ENCODE assay signal across 13 cellular contexts in genomic region chr9:14618851-14619250, GRCh38.
DNase-seq lines count a peak whose midpoint lies in the region; ATAC-seq lines count a peak whose summit lies in the region.
"Had no signal": no experiment of that assay in that cellular context is flagged by ENCODE, and none has a peak within 500 bp of the region (broad histone marks: within the 10 kb centered on the region; RNA-seq: fewer than 3 reads in every experiment).

No MANE protein-coding gene starts in this region.

- H3K9me3 Mint-ChIP-seq in activated CD8-positive, alpha-beta memory T cell treated with anti-CD3 and anti-CD28 coated beads, Interleukin-2, amount 10 ng/mL, durations not matched to agents 7 days and 5 days (ENCODE audit: low read depth), result no peaks in the 10 kb centered on the region
- H3K9me3 Mint-ChIP-seq: CD8-positive, alpha-beta memory T cell; HFFc6 had no signal

- CTCF ChIA-PET in activated CD8-positive, alpha-beta memory T cell treated with anti-CD3 and anti-CD28 coated beads, Interleukin-2, amount 10 ng/mL, durations not matched to agents 7 days and 5 days (lab: Charles Lee), result interaction anchor here (0.7 kb wide), 1 partner anchor 43 kb away, joined by 3 read pairs; no protein-coding TSS in a partner anchor

- ATAC-seq in activated CD8-positive, alpha-beta memory T cell treated with anti-CD3 and anti-CD28 coated beads, Interleukin-2, amount 10 ng/mL, durations not matched to agents 7 days and 5 days, result no peak
- ATAC-seq in GM19463 (IDR thresholded peaks at IDR 0.05; ENCODE audit: unreplicated experiment), result no peak
- ATAC-seq: A549, HepG2 had no signal

- no peak overlapping the region for H3K27ac Mint-ChIP-seq in activated CD8-positive, alpha-beta memory T cell treated with anti-CD3 and anti-CD28 coated beads, Interleukin-2, amount 10 ng/mL, durations not matched to agents 7 days and 5 days
- H3K27ac Mint-ChIP-seq: HFFc6 had no signal

- no peaks in the 10 kb centered on the region for H3K27me3 Mint-ChIP-seq in activated CD8-positive, alpha-beta memory T cell treated with anti-CD3 and anti-CD28 coated beads, Interleukin-2, amount 10 ng/mL, durations not matched to agents 7 days and 5 days
- H3K27me3 Mint-ChIP-seq: CD8-positive, alpha-beta memory T cell had no signal

- in situ Hi-C loops in G401 (cut with HindIII; ENCODE audit: low sequenced_read_pairs), result no loop called here

- DNase-seq in Ammon's horn (ENCODE audit: low spot score), result peak; percentile 30
- DNase-seq in G401 (ENCODE audit: low spot score), result peak; percentile 68
- peak; percentile 97 for DNase-seq in NCI-H69 (lab: John Stamatoyannopoulos, UW)
- peak; percentile 10 for DNase-seq in cerebellum (ENCODE audit: low spot score)
- no peak for DNase-seq in activated CD8-positive, alpha-beta memory T cell treated with anti-CD3 and anti-CD28 coated beads, Interleukin-2, amount 10 ng/mL, durations not matched to agents 7 days and 5 days
- DNase-seq: Caco-2; CD8-positive, alpha-beta memory T cell; DMS79; HCEC 1CT; HFFc6 had no signal

- H3K4me1 Mint-ChIP-seq in activated CD8-positive, alpha-beta memory T cell treated with anti-CD3 and anti-CD28 coated beads, Interleukin-2, amount 10 ng/mL, durations not matched to agents 7 days and 5 days, result no peaks in the 10 kb centered on the region
- H3K4me1 Mint-ChIP-seq: CD8-positive, alpha-beta memory T cell had no signal

- H3K4me3 Mint-ChIP-seq in activated CD8-positive, alpha-beta memory T cell treated with anti-CD3 and anti-CD28 coated beads, Interleukin-2, amount 10 ng/mL, durations not matched to agents 7 days and 5 days, result no peak overlapping the region
- H3K4me3 Mint-ChIP-seq: CD8-positive, alpha-beta memory T cell; HFFc6 had no signal

- no peaks in the 10 kb centered on the region for H3K36me3 Mint-ChIP-seq in activated CD8-positive, alpha-beta memory T cell treated with anti-CD3 and anti-CD28 coated beads, Interleukin-2, amount 10 ng/mL, durations not matched to agents 7 days and 5 days
